ENCODE assay signal across 8 cellular contexts in the genomic region with DNA sequence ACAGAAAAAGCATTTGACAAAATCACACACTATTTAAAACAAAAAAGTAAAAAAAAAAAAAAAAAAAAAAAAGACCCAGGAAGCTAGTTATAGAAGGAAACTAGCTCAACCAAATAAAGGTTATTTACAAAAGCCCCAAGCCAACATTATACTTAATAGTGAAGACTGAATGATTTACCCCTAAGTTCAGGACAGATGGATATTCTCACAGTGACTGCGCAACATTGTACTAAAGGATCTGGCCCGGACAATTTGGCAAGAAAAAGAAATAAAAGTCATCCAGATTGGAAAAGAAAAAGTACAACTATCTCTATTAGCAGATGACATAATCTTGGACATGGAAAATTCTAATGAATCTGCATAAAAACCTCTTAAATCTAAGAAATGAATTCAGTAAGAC.
A peak's percentile ranks its signal among the peaks of the same experiment; 100 is the strongest.
DNase-seq lines count a peak whose midpoint lies in the region; ATAC-seq, FAIRE-seq and TF ChIP-seq lines count a peak whose summit lies in the region.
"Not testable (repeated sequence)": the region's sequence is repeated elsewhere in the genome, so short reads cannot be mapped to it uniquely, and the experiment has no call there.

No MANE protein-coding gene starts in this region.

- peak; percentile 85 for FAIRE-seq in G401.6 (lab: Jason Lieb, UNC)
- FAIRE-seq in endometrium (lab: Jason Lieb, UNC) = peak; percentile 88
- peak; percentile 98 for FAIRE-seq in small intestine (lab: Jason Lieb, UNC)

- not testable (repeated sequence) for H3K36me3 ChIP-seq in small intestine (ENCODE audit: control insufficient read depth in 2 of 2, insufficient read depth in 2 of 2, low read length in 2 of 2)

- not testable (repeated sequence) for TF ChIP-seq CTCF in fibroblast of pulmonary artery (IDR thresholded peaks at IDR 0.05; ENCODE audit: low read length, missing control alignments); fibroblast of villous mesenchyme (IDR thresholded peaks at IDR 0.05; ENCODE audit: insufficient read depth, low read depth, low read length)

- peak; percentile 52 for ATAC-seq in Right ventricle myocardium inferior

- not testable (repeated sequence) for H3K27me3 ChIP-seq in small intestine (ENCODE audit: control insufficient read depth in 2 of 2, insufficient read depth in 2 of 2, low read length in 2 of 2)

- not testable (repeated sequence) for H3K4me3 ChIP-seq in fibroblast of pulmonary artery (replicated peaks; ENCODE audit: low read depth, low read length); fibroblast of villous mesenchyme (ENCODE audit: low read depth, low read length); small intestine (ENCODE audit: low read depth in 1 of 2, low read length in 2 of 2)

- WGBS in small intestine, 3 donors = 69 to 91% (median 87%) methylated on average over 2 of the region's 2 CpGs

- intact Hi-C loops in Right ventricle myocardium inferior (cut with DNase I) = not testable (repeated sequence)

- not testable (repeated sequence) for H3K4me1 ChIP-seq in small intestine (ENCODE audit: control insufficient read depth in 2 of 2, insufficient read depth in 1 of 2, low read depth in 1 of 2, low read length in 1 of 2)

- DNase-seq in NCI-H446 treated with DMSO at 0.1 percent for 48 hours (lab: John Stamatoyannopoulos, UW) = peak; percentile 62
- DNase-seq in fibroblast of pulmonary artery (ENCODE audit: low read depth) = peak; percentile 54
- peak; percentile 28 for DNase-seq in fibroblast of villous mesenchyme (ENCODE audit: low read depth)
- not testable (repeated sequence) for DNase-seq in Right ventricle myocardium inferior (ENCODE audit: missing footprints); small intestine
- peak; percentile 3 for DNase-seq in left kidney (ENCODE audit: low read depth, low spot score)

- H3K9me3 ChIP-seq in small intestine (ENCODE audit: control insufficient read depth, low read depth) = not testable (repeated sequence)

- not testable (repeated sequence) for H3K27ac ChIP-seq in small intestine (ENCODE audit: low read depth in 1 of 2, low read length in 1 of 2)
